In the genomic region with DNA sequence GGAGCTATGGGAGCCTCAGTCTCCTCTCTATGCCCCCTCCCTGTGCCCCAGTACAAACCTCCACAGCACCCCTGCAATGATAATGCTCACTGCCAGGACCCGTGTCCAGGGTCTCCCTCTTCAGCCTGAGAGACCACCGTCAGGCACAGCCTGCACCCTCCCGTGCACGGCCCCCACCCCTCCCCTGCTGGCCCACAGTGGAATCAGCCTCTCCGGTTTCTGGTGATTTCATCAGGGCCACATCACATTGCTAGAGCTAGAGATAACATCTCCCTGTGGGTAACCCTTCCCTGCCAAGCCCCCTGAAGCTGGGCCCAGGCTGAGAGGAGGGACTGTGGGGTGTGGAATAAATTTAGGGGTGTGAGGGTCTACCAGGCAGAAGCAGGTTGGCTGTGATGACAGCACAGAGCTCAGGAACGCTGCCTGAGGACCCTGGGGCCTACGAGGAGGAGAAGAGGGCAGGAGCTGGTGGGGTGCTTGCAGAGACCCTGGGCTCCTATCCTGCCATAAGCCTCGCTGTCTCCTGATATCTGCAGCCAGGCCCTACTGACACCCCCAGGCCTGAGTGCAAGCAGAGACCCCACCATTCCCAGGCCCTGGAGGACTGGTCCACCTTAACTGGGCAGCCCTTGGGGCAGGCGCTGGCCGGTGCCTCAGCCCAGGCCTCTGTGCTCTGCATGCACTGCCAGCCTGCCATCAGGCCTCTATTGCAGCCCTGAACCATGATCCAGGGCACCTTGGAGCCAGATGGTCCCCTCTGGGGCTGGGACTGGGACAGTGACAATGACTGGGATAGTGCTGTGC, we compare ENCODE assay signal across 8 cellular contexts. TPM values are rescaled to one million over a fixed set of nuclear protein-coding genes. Genes with fewer than 3 reads are reported as not detected.
DNase-seq lines count a peak whose midpoint lies in the region; ATAC-seq, FAIRE-seq and TF ChIP-seq lines count a peak whose summit lies in the region.

A gene (plus strand): TSS at position 378 of the 804 bp plus-strand sequence. CDS start 345 bp downstream, at position 723.

- H3K27me3 Mint-ChIP-seq in activated CD4-positive, alpha-beta memory T cell treated with anti-CD3 and anti-CD28 coated beads for 36 hours, result no peaks in the 10 kb centered on the region

- H3K4me1 Mint-ChIP-seq in activated CD4-positive, alpha-beta memory T cell treated with anti-CD3 and anti-CD28 coated beads for 36 hours (ENCODE audit: low read depth), result peaks cover 55% of the 10 kb centered on the region

- no peak within 1 kb of the TSS for H3K4me3 ChIP-seq in ascending aorta

- peaks cover 2% of the 10 kb centered on the region for H3K9me3 Mint-ChIP-seq in activated CD4-positive, alpha-beta memory T cell treated with anti-CD3 and anti-CD28 coated beads for 36 hours

- ATAC-seq in GM21529 (IDR thresholded peaks at IDR 0.05; ENCODE audit: unreplicated experiment), result no peak

- H3K4me3 Mint-ChIP-seq in activated CD4-positive, alpha-beta memory T cell treated with anti-CD3 and anti-CD28 coated beads for 36 hours, result peak within 1 kb of the TSS; percentile 46

- H3K9me3 ChIP-seq in ascending aorta, result no peaks in the 10 kb centered on the region

- H3K36me3 ChIP-seq in ascending aorta, result no peaks in the 10 kb centered on the region

- H3K4me1 ChIP-seq in ascending aorta, result peaks cover 8 to 10% of the 10 kb centered on the region in 2 donors

- H3K27ac ChIP-seq in ascending aorta, result no peak within 1 kb of the TSS

- CTCF ChIA-PET in activated CD4-positive, alpha-beta memory T cell treated with anti-CD3 and anti-CD28 coated beads for 36 hours (lab: Charles Lee), result interaction anchor here (0.8 to 4.9 kb wide), 7 partner anchors 10 to 75 kb away, joined by 3 to 46 read pairs (median 7); a partner anchor contains a TSS

- POLR2A ChIA-PET in activated CD4-positive, alpha-beta memory T cell treated with anti-CD3 and anti-CD28 coated beads for 36 hours (lab: Charles Lee), result interaction anchor here (2.2 to 7.5 kb wide), 2 partner anchors 13 to 19 kb away, joined by 9 to 71 read pairs; a partner anchor contains a TSS

- peaks cover 6% of the 10 kb centered on the region for H3K36me3 Mint-ChIP-seq in activated CD4-positive, alpha-beta memory T cell treated with anti-CD3 and anti-CD28 coated beads for 36 hours

- FAIRE-seq in urothelium cell line (lab: Jason Lieb, UNC), result peak; percentile 65

- DNase-seq in stimulated activated CD4-positive, alpha-beta T cell treated with anti-CD3 and anti-CD28 coated beads, Interleukin-15, amount 100 ng/mL, for 24 hours, result peak; percentile 41
- DNase-seq in stimulated activated CD4-positive, alpha-beta T cell treated with anti-CD3 and anti-CD28 coated beads, Interleukin-2, amount 100 ng/mL, for 48 hours, result no peak
- peak; percentile 66 for DNase-seq in activated CD4-positive, alpha-beta memory T cell treated with anti-CD3 and anti-CD28 coated beads for 36 hours
- DNase-seq in fibroblast of the conjunctiva (ENCODE audit: low read depth), result peak; percentile 29
- DNase-seq in urothelium cell line (ENCODE audit: low spot score), result no peak
- no peak for DNase-seq in NCI-H774 (lab: John Stamatoyannopoulos, UW)
- no peak for DNase-seq in ascending aorta (ENCODE audit: low spot score in 2 of 2)

- intact Hi-C loops in activated CD4-positive, alpha-beta memory T cell treated with anti-CD3 and anti-CD28 coated beads for 36 hours (cut with micrococcal nuclease), result loop anchor here (2.0 kb wide), 1 partner anchor 15 kb away; a partner anchor contains a TSS
- intact Hi-C loops in ascending aorta (cut with DNase I), result no loop called here

- peaks cover 19% of the 10 kb centered on the region for H3K27me3 ChIP-seq in ascending aorta

- H3K27ac Mint-ChIP-seq in activated CD4-positive, alpha-beta memory T cell treated with anti-CD3 and anti-CD28 coated beads for 36 hours, result peak within 1 kb of the TSS; percentile 76

- no peak for TF ChIP-seq CTCF in ascending aorta (IDR thresholded peaks at IDR 0.05)

RNA-seq across cellular contexts. Expression of the gene that starts here (rescaled TPM):
- 1 to 10 TPM; 6.9 to 7.7 TPM for total RNA-seq in activated CD4-positive, alpha-beta memory T cell treated with anti-CD3 and anti-CD28 coated beads for 36 hours
- not detected for total RNA-seq in ascending aorta

Comparison
In these comparisons a context has a peak if more than half of its experiments do, and no peak if none do; other contexts are left out.
1. DNase-seq: peak in stimulated activated CD4-positive, alpha-beta T cell treated with anti-CD3 and anti-CD28 coated beads, Interleukin-15, amount 100 ng/mL, for 24 hours (single experiment), activated CD4-positive, alpha-beta memory T cell treated with anti-CD3 and anti-CD28 coated beads for 36 hours (single experiment) and fibroblast of the conjunctiva (single experiment); none in stimulated activated CD4-positive, alpha-beta T cell treated with anti-CD3 and anti-CD28 coated beads, Interleukin-2, amount 100 ng/mL, for 48 hours (0 of 2), urothelium cell line (single experiment), NCI-H774 (single experiment) and ascending aorta (0 of 2).